Comparison of ENCODE assay signal across 35 cellular contexts in the genomic region with DNA sequence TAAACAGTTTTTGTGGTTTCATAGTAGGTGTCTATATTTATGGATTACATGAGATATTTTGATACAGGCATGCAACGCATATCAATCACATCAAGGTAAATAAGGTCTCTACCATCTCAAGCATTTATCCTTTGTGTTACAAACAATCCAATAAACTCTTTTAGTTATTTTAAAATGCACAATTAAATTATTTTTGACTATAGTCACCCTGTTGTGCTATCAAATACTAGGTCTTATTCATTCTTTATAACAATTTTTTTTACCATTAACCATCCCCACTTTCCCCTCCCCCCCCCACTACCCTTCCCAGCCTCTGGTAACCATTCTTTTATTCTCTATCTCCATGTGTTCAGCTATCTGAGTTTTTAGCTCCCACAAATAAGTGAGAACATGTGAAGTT.
DNase-seq lines count a peak whose midpoint lies in the region; ATAC-seq, FAIRE-seq and TF ChIP-seq lines count a peak whose summit lies in the region.
"Had no signal": no experiment of that assay in that cellular context is flagged by ENCODE, and none has a peak within 500 bp of the region (broad histone marks: within the 10 kb centered on the region; RNA-seq: fewer than 3 reads in every experiment).

No MANE protein-coding gene starts in this region.

- no peak overlapping the region for H3K9ac ChIP-seq in HepG2 (ENCODE audit: insufficient read depth, low read depth, low read length)
- H3K9ac ChIP-seq: BLaER1; BLaER1 treated with 17β-estradiol and CSF1 and Interleukin-3, amounts not matched to agents 10 nM and 100 nM had no signal

- H3K27ac ChIP-seq in HepG2 (ENCODE audit: extremely low read length, insufficient read depth, low read length) (no peak overlapping the region), right lobe of liver (no peak overlapping the region), breast epithelium (no peak overlapping the region)
- H3K27ac ChIP-seq: 22Rv1; A549; BLaER1; BLaER1 treated with 17β-estradiol and CSF1 and Interleukin-3, amounts not matched to agents 10 nM and 100 nM; C4-2B had no signal

- H2AFZ ChIP-seq in HepG2 (ENCODE audit: low read length), result no peak overlapping the region

- H3K4me3 ChIP-seq in HepG2 (replicated peaks in 1 of 3; ENCODE audit: insufficient read depth in 1 of 3, low read depth in 2 of 3, low read length in 3 of 3) (no peak overlapping the region), right lobe of liver (no peak overlapping the region), breast epithelium (no peak overlapping the region)
- H3K4me3 ChIP-seq: A549; BLaER1; BLaER1 treated with 17β-estradiol and CSF1 and Interleukin-3, amounts not matched to agents 10 nM and 100 nM had no signal

- in situ Hi-C loops in HepG2 (cut with HindIII; ENCODE audit: extremely low pct_ligation_motif_present, low pct_unique_long_range_greater_than_20kb), result no loop called here

- CTCF ChIA-PET in HepG2 (lab: Yijun Ruan, JAX; ENCODE audit: low intra/inter-chr PET ratio, low total read pairs) (no interaction called here), T-cell (lab: Charles Lee) (no interaction called here)

- H3K27me3 ChIP-seq in HepG2 (ENCODE audit: control insufficient read depth in 1 of 2, insufficient read depth in 2 of 2, low read length in 2 of 2) (no peaks in the 10 kb centered on the region), right lobe of liver (no peaks in the 10 kb centered on the region), breast epithelium (no peaks in the 10 kb centered on the region)
- H3K27me3 ChIP-seq: BE2C; BLaER1; BLaER1 treated with 17β-estradiol and CSF1 and Interleukin-3, amounts not matched to agents 10 nM and 100 nM had no signal

- ATAC-seq in HepG2, result no peak
- no peak for ATAC-seq in right lobe of liver
- no peak for ATAC-seq in T-cell (replicated peaks in 1 of 4)
- ATAC-seq: A549; CD8-positive, alpha-beta T cell had no signal

- no peaks in the 10 kb centered on the region for H3K27me3 Mint-ChIP-seq in activated naive CD8-positive, alpha-beta T cell
- no peaks in the 10 kb centered on the region for H3K27me3 Mint-ChIP-seq in activated naive CD8-positive, alpha-beta T cell treated with anti-CD3 and anti-CD28 coated beads for 36 hours
- no peaks in the 10 kb centered on the region for H3K27me3 Mint-ChIP-seq in T-cell
- H3K27me3 Mint-ChIP-seq: B cell; CD4-positive, alpha-beta memory T cell; CD4-positive, alpha-beta T cell; CD4-positive, CD25-positive, alpha-beta regulatory T cell; CD8-positive, alpha-beta memory T cell had no signal

- no peak overlapping the region for H3K4me2 ChIP-seq in HepG2 (ENCODE audit: low read depth, low read length)
- H3K4me2 ChIP-seq: A549; BLaER1; BLaER1 treated with 17β-estradiol and CSF1 and Interleukin-3, amounts not matched to agents 10 nM and 100 nM had no signal

- DNase-seq in activated naive CD8-positive, alpha-beta T cell treated with anti-CD3 and anti-CD28 coated beads for 36 hours, result no peak
- DNase-seq in HepG2 (ENCODE audit: low spot score) (no peak), right lobe of liver (no peak), T-cell (no peak), breast epithelium (ENCODE audit: low spot score in 2 of 2) (no peak)
- DNase-seq: 8988T; ACHN; AML-193; BE2C; C1 segment of cervical spinal cord; Caco-2; Calu3; CD4-positive, alpha-beta memory T cell; CD4-positive, alpha-beta T cell; CD4-positive, CD25-positive, alpha-beta regulatory T cell; CD8-positive, alpha-beta T cell; COR-L47; DMS 273 treated with DMSO at 0.1 percent for 48 hours; DMS153; DMS53; DMS79; DMS79 treated with DMSO at 0.1 percent for 48 hours; DND-41; EL had no signal

- TF ChIP-seq EP300 in HepG2 (IDR thresholded peaks at IDR 0.05; ENCODE audit: low read depth in 2 of 2, low read length in 2 of 2) (no peak), HepG2 (CRISPR knock-in tag; IDR thresholded peaks at IDR 0.05; ENCODE audit: borderline replicate concordance) (no peak)

- H3K4me1 Mint-ChIP-seq in activated naive CD8-positive, alpha-beta T cell (ENCODE audit: low read depth), result peaks cover 69% of the 10 kb centered on the region
- H3K4me1 Mint-ChIP-seq in activated naive CD8-positive, alpha-beta T cell treated with anti-CD3 and anti-CD28 coated beads for 36 hours, result peaks cover 27% of the 10 kb centered on the region
- peaks cover 20 to 66% (median 57%) of the 10 kb centered on the region in 3 donors for H3K4me1 Mint-ChIP-seq in T-cell
- H3K4me1 Mint-ChIP-seq: B cell, CD14-positive monocyte had no signal

- peak overlapping the region; percentile 47 for H3K4me3 Mint-ChIP-seq in activated naive CD8-positive, alpha-beta T cell
- no peak overlapping the region for H3K4me3 Mint-ChIP-seq in activated naive CD8-positive, alpha-beta T cell treated with anti-CD3 and anti-CD28 coated beads for 36 hours
- no peak overlapping the region for H3K4me3 Mint-ChIP-seq in T-cell
- H3K4me3 Mint-ChIP-seq: B cell; CD14-positive monocyte; CD4-positive, alpha-beta T cell; CD8-positive, alpha-beta memory T cell; CD8-positive, alpha-beta T cell had no signal

- peak overlapping the region; percentile 64 for H3K27ac Mint-ChIP-seq in activated naive CD8-positive, alpha-beta T cell
- H3K27ac Mint-ChIP-seq in activated naive CD8-positive, alpha-beta T cell treated with anti-CD3 and anti-CD28 coated beads for 36 hours, result no peak overlapping the region
- peak overlapping the region; percentile 53 to 62 for H3K27ac Mint-ChIP-seq in T-cell
- H3K27ac Mint-ChIP-seq: B cell; CD14-positive monocyte; CD4-positive, alpha-beta T cell; CD4-positive, CD25-positive, alpha-beta regulatory T cell; CD8-positive, alpha-beta T cell had no signal

- no peak for FAIRE-seq in HepG2 (lab: Jason Lieb, UNC)
- FAIRE-seq: A204.1, A549, D721Med had no signal

- WGBS in HepG2 (ENCODE audit: low lambda C conversion rate), result 0% methylated on average over 1 of the region's 1 CpG
- WGBS in right lobe of liver (ENCODE audit: insufficient coverage, low coverage, low lambda C conversion rate, missing lambda C conversion rate), result 86% methylated on average over 1 of the region's 1 CpG

- peaks cover 17% of the 10 kb centered on the region for H3K9me3 Mint-ChIP-seq in activated naive CD8-positive, alpha-beta T cell (ENCODE audit: low read depth)
- peaks cover 21% of the 10 kb centered on the region for H3K9me3 Mint-ChIP-seq in activated naive CD8-positive, alpha-beta T cell treated with anti-CD3 and anti-CD28 coated beads for 36 hours
- peaks cover 19 to 38% (median 35%) of the 10 kb centered on the region in 3 donors for H3K9me3 Mint-ChIP-seq in T-cell

- POLR2A ChIA-PET in HepG2 (lab: Yijun Ruan, JAX), result no interaction called here
- POLR2A ChIA-PET in T-cell (lab: Charles Lee), result interaction anchor here in 1 of 2 donors (0.6 kb wide), 1 partner anchor 72 kb away, joined by 5 read pairs; no protein-coding TSS in a partner anchor

- H3K9me3 ChIP-seq in HepG2 (ENCODE audit: low read length), result no peaks in the 10 kb centered on the region
- H3K9me3 ChIP-seq in right lobe of liver, result no peaks in the 10 kb centered on the region
- no peaks in the 10 kb centered on the region for H3K9me3 ChIP-seq in breast epithelium
- H3K9me3 ChIP-seq: A549; BE2C; BLaER1; BLaER1 treated with 17β-estradiol and CSF1 and Interleukin-3, amounts not matched to agents 10 nM and 100 nM; Caco-2 had no signal

- no peak for TF ChIP-seq POLR2A in HepG2 (IDR thresholded peaks at IDR 0.05; ENCODE audit: insufficient read depth in 1 of 2, low read depth in 2 of 2, low read length in 2 of 2)
- no peak for TF ChIP-seq POLR2A in right lobe of liver (IDR thresholded peaks at IDR 0.05)
- no peak for TF ChIP-seq POLR2A in breast epithelium (IDR thresholded peaks at IDR 0.05)

- TF ChIP-seq CTCF in HepG2 (CRISPR knock-in tag; IDR thresholded peaks at IDR 0.05) (no peak), right lobe of liver (IDR thresholded peaks at IDR 0.05) (no peak), breast epithelium (IDR thresholded peaks at IDR 0.05) (no peak)

- H3K36me3 ChIP-seq in HepG2 (replicated peaks in 1 of 2; ENCODE audit: control insufficient read depth in 1 of 2, insufficient read depth in 2 of 2, low read length in 2 of 2) (no peaks in the 10 kb centered on the region), right lobe of liver (no peaks in the 10 kb centered on the region), breast epithelium (no peaks in the 10 kb centered on the region)
- H3K36me3 ChIP-seq: BE2C; BLaER1; BLaER1 treated with 17β-estradiol and CSF1 and Interleukin-3, amounts not matched to agents 10 nM and 100 nM had no signal

- intact Hi-C loops in HepG2 (cut with micrococcal nuclease; ENCODE audit: unreplicated experiment), result no loop called here
- intact Hi-C loops in right lobe of liver (cut with DNase I), result no loop called here
- intact Hi-C loops in breast epithelium (cut with DNase I; ENCODE audit: low total_unique reads), result no loop called here

- no peaks in the 10 kb centered on the region for H4K20me1 ChIP-seq in HepG2 (ENCODE audit: insufficient read depth, low read length)
- H4K20me1 ChIP-seq: BLaER1; BLaER1 treated with 17β-estradiol and CSF1 and Interleukin-3, amounts not matched to agents 10 nM and 100 nM had no signal

- H3K36me3 Mint-ChIP-seq in activated naive CD8-positive, alpha-beta T cell, result peaks cover 10% of the 10 kb centered on the region
- H3K36me3 Mint-ChIP-seq in activated naive CD8-positive, alpha-beta T cell treated with anti-CD3 and anti-CD28 coated beads for 36 hours, result no peaks in the 10 kb centered on the region
- no peaks in the 10 kb centered on the region for H3K36me3 Mint-ChIP-seq in T-cell
- H3K36me3 Mint-ChIP-seq: CD14-positive monocyte; CD8-positive, alpha-beta T cell had no signal

- H3K4me1 ChIP-seq in HepG2 (ENCODE audit: insufficient read depth, low read length) (no peaks in the 10 kb centered on the region), right lobe of liver (no peaks in the 10 kb centered on the region), breast epithelium (no peaks in the 10 kb centered on the region)
- H3K4me1 ChIP-seq: A549; BE2C; BLaER1; BLaER1 treated with 17β-estradiol and CSF1 and Interleukin-3, amounts not matched to agents 10 nM and 100 nM; Caco-2 had no signal

- no peak for TF ChIP-seq RAD21 in HepG2 (CRISPR knock-in tag; IDR thresholded peaks at IDR 0.05)

- no peaks in the 10 kb centered on the region for H3K79me2 ChIP-seq in HepG2 (ENCODE audit: insufficient read depth, low read length)

- BruUV-seq in HepG2 (replicated peaks; lab: Mats Ljungman, UMichigan), result no TSS peak

TF ChIP-seq in HepG2, 621 proteins besides CTCF, POLR2A, EP300 and RAD21:
- TF ChIP-seq HNRNPK (IDR thresholded peaks at IDR 0.05; ENCODE audit: low read depth, low read length, poor library complexity, severe bottlenecking) (peak; percentile 96), CBX1 (IDR thresholded peaks at IDR 0.05; ENCODE audit: low read depth) (no peak)
